8 cellular contexts compared by ENCODE assay signal in the genomic region with DNA sequence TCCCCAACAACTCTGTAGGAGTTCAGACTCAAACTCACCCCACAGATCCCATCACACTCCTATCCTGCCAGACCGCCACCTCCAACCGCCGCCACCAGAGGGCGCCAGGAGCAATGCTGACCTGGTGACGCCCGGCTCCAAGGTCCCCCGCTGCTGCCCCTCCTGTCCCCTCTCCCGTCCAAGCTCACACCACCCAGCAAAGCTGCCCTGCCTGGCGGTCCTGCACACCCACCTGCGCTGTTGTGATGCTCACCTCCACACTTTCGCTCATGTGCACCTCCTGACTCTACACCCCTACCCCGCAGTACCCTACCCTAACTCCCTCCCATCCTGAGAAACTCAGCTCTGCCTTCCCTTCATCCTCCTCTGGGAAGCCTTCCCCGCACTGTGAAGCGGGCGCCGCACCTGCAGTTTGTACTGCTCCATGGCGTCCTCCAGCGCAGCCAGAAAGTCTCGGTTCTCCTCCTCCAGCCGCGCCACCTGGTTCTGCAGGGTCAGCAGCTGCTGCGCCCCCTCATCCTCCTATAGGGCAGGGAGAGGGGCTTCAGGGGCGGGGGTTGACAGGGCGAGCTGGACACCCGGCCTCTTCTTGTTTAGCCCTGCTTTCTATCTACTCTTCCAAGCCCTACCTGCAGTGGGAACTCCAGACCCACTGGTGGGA. TPM values are rescaled to one million over a fixed set of nuclear protein-coding genes. Genes with fewer than 3 reads are reported as not detected.
DNase-seq lines count a peak whose midpoint lies in the region; ATAC-seq and TF ChIP-seq lines count a peak whose summit lies in the region.

No MANE protein-coding gene starts in this region.

- no peaks in the 10 kb centered on the region for H3K79me2 ChIP-seq in OCI-LY1 (ENCODE audit: insufficient read depth, low read length)

- no peak for TF ChIP-seq EP300 in esophagus muscularis mucosa (IDR thresholded peaks at IDR 0.05)

- ATAC-seq in GM19372 (IDR thresholded peaks at IDR 0.05; ENCODE audit: low read depth, unreplicated experiment) (peak; percentile 62), naive B cell (ENCODE audit: low read depth in 2 of 2) (no peak)
- ATAC-seq in stimulated activated naive CD8-positive, alpha-beta T cell treated with anti-CD3 and anti-CD28 coated beads, Interleukin-15, Interleukin-2, amounts not matched to agents 100 U/mL and 50 U/mL, for 24 hours = peak; percentile 72

- no peak overlapping the region for H3K9ac ChIP-seq in OCI-LY1 (ENCODE audit: low read length)

- H3K9me3 ChIP-seq in OCI-LY1 (ENCODE audit: low read length) = no peaks in the 10 kb centered on the region
- H3K9me3 ChIP-seq in esophagus muscularis mucosa = no peaks in the 10 kb centered on the region

- WGBS in esophagus muscularis mucosa = 58% methylated on average over 25 of the region's 25 CpGs

- no peak overlapping the region for H2AFZ ChIP-seq in OCI-LY1 (ENCODE audit: low read length)

- no peak overlapping the region for H3K27ac ChIP-seq in OCI-LY1 (ENCODE audit: low read depth, low read length, poor library complexity, severe bottlenecking)
- H3K27ac ChIP-seq in esophagus muscularis mucosa (replicated peaks in 1 of 4) = no peak overlapping the region

- peak; percentile 92 for DNase-seq in AG08396 (ENCODE audit: low spot score)
- peak; percentile 46 for DNase-seq in activated T-cell treated with anti-CD3 and anti-CD28 coated beads for 24 hours (ENCODE audit: low read depth)
- DNase-seq in esophagus muscularis mucosa (ENCODE audit: extremely low spot score) = no peak
- DNase-seq in naive B cell = peak; percentile 14
- DNase-seq in stimulated activated naive CD8-positive, alpha-beta T cell treated with anti-CD3 and anti-CD28 coated beads, Interleukin-15, Interleukin-2, amounts not matched to agents 100 U/mL and 50 U/mL, for 24 hours = peak; percentile 87
- DNase-seq in NCI-H2227 treated with DMSO at 0.1 percent for 48 hours (lab: John Stamatoyannopoulos, UW) = no peak

- no peaks in the 10 kb centered on the region for H3K36me3 Mint-ChIP-seq in naive B cell

- intact Hi-C loops in esophagus muscularis mucosa (cut with DNase I) = loop anchor here (2.0 to 10.0 kb wide), 3 partner anchors 45 to 227 kb away; partner anchors contain the start of genes MESP1, PEX11A and WDR93

- TF ChIP-seq CTCF in OCI-LY1 (IDR thresholded peaks at IDR 0.05; ENCODE audit: low read length) (peak; percentile 87), esophagus muscularis mucosa (IDR thresholded peaks at IDR 0.05) (peak; percentile 78 to 90 (median 87))

- H3K9me3 Mint-ChIP-seq in naive B cell = no peaks in the 10 kb centered on the region

- no peaks in the 10 kb centered on the region for H3F3A ChIP-seq in OCI-LY1 (ENCODE audit: insufficient read depth, low read length)

- H4K20me1 ChIP-seq in OCI-LY1 (ENCODE audit: insufficient read depth, low read length) = no peaks in the 10 kb centered on the region

- no peak overlapping the region for H3K4me2 ChIP-seq in OCI-LY1 (ENCODE audit: low read length)

- H3K27me3 Mint-ChIP-seq in naive B cell = peaks cover 0 to 13% (median 12%) of the 10 kb centered on the region in 3 donors

- no peak overlapping the region for H3K27ac Mint-ChIP-seq in naive B cell

- no peak overlapping the region for H3K4me3 Mint-ChIP-seq in naive B cell

- H3K4me1 ChIP-seq in OCI-LY1 (ENCODE audit: insufficient read depth, low read length, severe bottlenecking) (no peaks in the 10 kb centered on the region), esophagus muscularis mucosa (peaks cover 3 to 14% (median 8%) of the 10 kb centered on the region in 4 donors)

- no peaks in the 10 kb centered on the region for H3K36me3 ChIP-seq in OCI-LY1 (ENCODE audit: insufficient read depth, low read length)
- peaks cover 0 to 59% (median 25%) of the 10 kb centered on the region in 4 donors for H3K36me3 ChIP-seq in esophagus muscularis mucosa

- no peaks in the 10 kb centered on the region for H3K27me3 ChIP-seq in OCI-LY1 (ENCODE audit: insufficient read depth, low read length)
- H3K27me3 ChIP-seq in esophagus muscularis mucosa = no peaks in the 10 kb centered on the region

- no peaks in the 10 kb centered on the region for H3K9me2 ChIP-seq in OCI-LY1 (ENCODE audit: low read depth, low read length)

- TF ChIP-seq POLR2A in esophagus muscularis mucosa (IDR thresholded peaks at IDR 0.05; ENCODE audit: low read depth) = no peak

- H3K4me3 ChIP-seq in OCI-LY1 (ENCODE audit: low read depth, low read length, poor library complexity, severe bottlenecking) = no peak overlapping the region
- no peak overlapping the region for H3K4me3 ChIP-seq in esophagus muscularis mucosa

- H3K4me1 Mint-ChIP-seq in naive B cell = peaks cover 4 to 8% (median 4%) of the 10 kb centered on the region in 3 donors

RNA-seq across cellular contexts. Expression of gene KIF7, which starts 7.9 kb away (rescaled TPM):
- total RNA-seq in esophagus muscularis mucosa = 10 to 100 TPM; 10.8 to 23.6 (median 18.9) TPM
- polyA plus RNA-seq in naive B cell (ENCODE audit: low read depth in 6 of 6) = under 1 TPM in 1 of 6 donors, not detected in 5; 0.15 TPM

RNA-seq across cellular contexts. Expression of gene PLIN1, which starts 31.8 kb away (rescaled TPM):
- total RNA-seq in esophagus muscularis mucosa = 1 to 10 TPM in 3 of 4 donors, under 1 TPM in 1; 0.99 to 5.8 (median 2.8) TPM
- under 1 TPM in 1 of 6 donors, not detected in 5; 0.25 TPM for polyA plus RNA-seq in naive B cell (ENCODE audit: low read depth in 6 of 6)

RNA-seq across cellular contexts. Expression of gene PEX11A, which starts 43.2 kb away (rescaled TPM):
- total RNA-seq in esophagus muscularis mucosa = 10 to 100 TPM; 10.8 to 20.2 (median 15.4) TPM
- 1 to 10 TPM in 4 of 6 donors, under 1 TPM in 1, not detected in 1; 0.98 to 3.5 (median 1.7) TPM for polyA plus RNA-seq in naive B cell (ENCODE audit: low read depth in 6 of 6)

RNA-seq across cellular contexts. Expression of gene WDR93, which starts 43.3 kb away (rescaled TPM):
- total RNA-seq in esophagus muscularis mucosa = under 1 TPM in 3 of 4 donors, not detected in 1; 0.13 to 0.42 (median 0.17) TPM
- not detected for polyA plus RNA-seq in naive B cell (ENCODE audit: low read depth in 6 of 6)

Comparison
In these comparisons a context has a peak if more than half of its experiments do, and no peak if none do; other contexts are left out.
1. DNase-seq: peak in AG08396 (single experiment), activated T-cell treated with anti-CD3 and anti-CD28 coated beads for 24 hours (single experiment), naive B cell (single experiment) and stimulated activated naive CD8-positive, alpha-beta T cell treated with anti-CD3 and anti-CD28 coated beads, Interleukin-15, Interleukin-2, amounts not matched to agents 100 U/mL and 50 U/mL, for 24 hours (single experiment); none in esophagus muscularis mucosa (single experiment) and NCI-H2227 treated with DMSO at 0.1 percent for 48 hours (single experiment).
2. ATAC-seq: peak in GM19372 (single experiment) and stimulated activated naive CD8-positive, alpha-beta T cell treated with anti-CD3 and anti-CD28 coated beads, Interleukin-15, Interleukin-2, amounts not matched to agents 100 U/mL and 50 U/mL, for 24 hours (single experiment); none in naive B cell (0 of 2).